30 cellular contexts compared by ENCODE assay signal in the genomic region with DNA sequence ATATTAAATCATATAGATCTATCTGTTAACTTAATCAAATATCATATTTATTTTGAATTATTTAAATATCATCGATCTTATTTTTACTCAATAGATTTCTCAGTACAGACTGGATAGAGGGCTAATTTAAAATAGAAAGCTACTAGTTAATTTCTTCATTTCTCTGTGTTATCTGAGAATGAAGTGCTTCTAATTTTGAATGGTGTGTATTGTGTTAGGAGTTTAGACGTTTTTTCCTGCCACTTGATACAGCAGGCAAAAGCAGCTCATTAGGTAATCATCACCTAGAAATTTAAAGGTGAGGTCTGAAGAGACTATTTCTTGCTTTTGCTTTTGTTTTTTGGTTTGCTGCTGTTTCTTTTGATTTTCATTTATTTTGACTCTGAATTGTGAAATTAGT.
"Had no signal": no experiment of that assay in that cellular context is flagged by ENCODE, and none has a peak within 500 bp of the region (broad histone marks: within the 10 kb centered on the region; RNA-seq: fewer than 3 reads in every experiment).

No MANE protein-coding gene starts in this region.

- H3K9me3 Mint-ChIP-seq: activated CD4-positive, alpha-beta T cell treated with anti-CD3 and anti-CD28 coated beads, Interleukin-2, amount 10 ng/mL, durations not matched to agents 24 days and 14 days; activated naive CD8-positive, alpha-beta T cell treated with anti-CD3 and anti-CD28 coated beads, Interleukin-2, amount 10 ng/mL, durations not matched to agents 7 days and 5 days; activated T-helper 1 cell treated with anti-CD3 and anti-CD28 coated beads, Interleukin-12 subunit alpha, Interleukin-12 subunit beta, Interleukin-2, Interleukin-4 antibody, amounts not matched to agents 30 ng/mL and 10 ng/mL and 1 ng/mL, durations not matched to agents 14 hours and 24 hours and 36 hours; activated T-helper 2 cell treated with anti-CD3 and anti-CD28 coated beads, Interferon-gamma antibody, Interleukin-2, Interleukin-4, amounts not matched to agents 10 μg/mL and 5 μg/mL and 100 μg/mL, durations not matched to agents 14 hours and 24 hours and 36 hours; central memory CD8-positive, alpha-beta T cell; dendritic cell treated with granulocyte-macrophage colony-stimulating factor and Interleukin-4, amounts not matched to agents 40 ng/mL and 50 ng/mL, for 4 days had no signal

- H3K4me1 ChIP-seq: ascending aorta, breast epithelium, esophagus squamous epithelium, gastroesophageal sphincter had no signal

- H3K4me3 Mint-ChIP-seq: activated CD4-positive, alpha-beta memory T cell treated with anti-CD3 and anti-CD28 coated beads for 36 hours; activated CD4-positive, alpha-beta T cell treated with anti-CD3 and anti-CD28 coated beads for 36 hours; activated CD4-positive, alpha-beta T cell treated with anti-CD3 and anti-CD28 coated beads, Interleukin-2, amount 10 ng/mL, durations not matched to agents 24 days and 14 days; activated CD8-positive, alpha-beta memory T cell treated with anti-CD3 and anti-CD28 coated beads, Interleukin-2, amount 10 ng/mL, durations not matched to agents 7 days and 5 days; activated CD8-positive, alpha-beta T cell treated with anti-CD3 and anti-CD28 coated beads, Interleukin-2, amount 10 ng/mL, durations not matched to agents 7 days and 5 days; activated naive CD4-positive, alpha-beta T cell treated with anti-CD3 and anti-CD28 coated beads for 36 hours; activated naive CD8-positive, alpha-beta T cell treated with anti-CD3 and anti-CD28 coated beads, Interleukin-2, amount 10 ng/mL, durations not matched to agents 7 days and 5 days; activated T-helper 1 cell treated with anti-CD3 and anti-CD28 coated beads, Interleukin-12 subunit alpha, Interleukin-12 subunit beta, Interleukin-2, Interleukin-4 antibody, amounts not matched to agents 30 ng/mL and 10 ng/mL and 1 ng/mL, durations not matched to agents 14 hours and 24 hours and 36 hours; brain; central memory CD8-positive, alpha-beta T cell; dendritic cell treated with granulocyte-macrophage colony-stimulating factor and Interleukin-4, amounts not matched to agents 40 ng/mL and 50 ng/mL, for 4 days had no signal

- H3K27ac Mint-ChIP-seq: activated CD4-positive, alpha-beta memory T cell treated with anti-CD3 and anti-CD28 coated beads for 36 hours; activated CD4-positive, alpha-beta T cell treated with anti-CD3 and anti-CD28 coated beads for 36 hours; activated CD4-positive, alpha-beta T cell treated with anti-CD3 and anti-CD28 coated beads, Interleukin-2, amount 10 ng/mL, durations not matched to agents 24 days and 14 days; activated CD8-positive, alpha-beta memory T cell treated with anti-CD3 and anti-CD28 coated beads, Interleukin-2, amount 10 ng/mL, durations not matched to agents 7 days and 5 days; activated CD8-positive, alpha-beta T cell treated with anti-CD3 and anti-CD28 coated beads, Interleukin-2, amount 10 ng/mL, durations not matched to agents 7 days and 5 days; activated naive CD4-positive, alpha-beta T cell treated with anti-CD3 and anti-CD28 coated beads for 36 hours; activated naive CD4-positive, alpha-beta T cell treated with anti-CD3 and anti-CD28 coated beads, Interleukin-2, amount 50 U/mL, for 72 hours; activated naive CD8-positive, alpha-beta T cell treated with anti-CD3 and anti-CD28 coated beads, Interleukin-2, amount 10 ng/mL, durations not matched to agents 7 days and 5 days; activated T-helper 1 cell treated with anti-CD3 and anti-CD28 coated beads, Interleukin-12 subunit alpha, Interleukin-12 subunit beta, Interleukin-2, Interleukin-4 antibody, amounts not matched to agents 30 ng/mL and 10 ng/mL and 1 ng/mL, durations not matched to agents 14 hours and 24 hours and 36 hours; activated T-helper 2 cell treated with anti-CD3 and anti-CD28 coated beads, Interferon-gamma antibody, Interleukin-2, Interleukin-4, amounts not matched to agents 10 μg/mL and 5 μg/mL and 100 μg/mL, durations not matched to agents 14 hours and 24 hours and 36 hours; brain; dendritic cell treated with granulocyte-macrophage colony-stimulating factor and Interleukin-4, amounts not matched to agents 40 ng/mL and 50 ng/mL, for 4 days had no signal

- H3K4me1 Mint-ChIP-seq: activated CD4-positive, alpha-beta T cell treated with anti-CD3 and anti-CD28 coated beads for 36 hours; activated CD4-positive, alpha-beta T cell treated with anti-CD3 and anti-CD28 coated beads, Interleukin-2, amount 10 ng/mL, durations not matched to agents 24 days and 14 days; activated CD8-positive, alpha-beta memory T cell treated with anti-CD3 and anti-CD28 coated beads, Interleukin-2, amount 10 ng/mL, durations not matched to agents 7 days and 5 days; activated naive CD8-positive, alpha-beta T cell treated with anti-CD3 and anti-CD28 coated beads, Interleukin-2, amount 10 ng/mL, durations not matched to agents 7 days and 5 days; central memory CD8-positive, alpha-beta T cell had no signal

- H3K36me3 Mint-ChIP-seq: activated CD4-positive, alpha-beta memory T cell treated with anti-CD3 and anti-CD28 coated beads for 36 hours; activated CD8-positive, alpha-beta memory T cell treated with anti-CD3 and anti-CD28 coated beads, Interleukin-2, amount 10 ng/mL, durations not matched to agents 7 days and 5 days; activated naive CD4-positive, alpha-beta T cell treated with anti-CD3 and anti-CD28 coated beads, Interleukin-2, amount 50 U/mL, for 72 hours; activated naive CD8-positive, alpha-beta T cell treated with anti-CD3 and anti-CD28 coated beads, Interleukin-2, amount 10 ng/mL, durations not matched to agents 7 days and 5 days; brain had no signal

- H3K27me3 ChIP-seq: ascending aorta, breast epithelium, cardiac muscle cell, esophagus squamous epithelium had no signal

- H3K27ac ChIP-seq: ascending aorta, cardiac muscle cell, coronary artery, dorsolateral prefrontal cortex, esophagus squamous epithelium, gastroesophageal sphincter had no signal

- DNase-seq: activated CD4-positive, alpha-beta memory T cell treated with anti-CD3 and anti-CD28 coated beads for 36 hours; activated CD4-positive, alpha-beta T cell treated with anti-CD3 and anti-CD28 coated beads for 36 hours; activated CD4-positive, alpha-beta T cell treated with anti-CD3 and anti-CD28 coated beads, Interleukin-2, amount 10 ng/mL, durations not matched to agents 24 days and 14 days; activated CD4-positive, CD25-positive, alpha-beta regulatory T cell; activated CD4-positive, CD25-positive, alpha-beta regulatory T cell treated with anti-CD3 and anti-CD28 coated beads, Interleukin-2, amount 50 U/mL, for 72 hours; activated CD8-positive, alpha-beta memory T cell treated with anti-CD3 and anti-CD28 coated beads, Interleukin-2, amount 10 ng/mL, durations not matched to agents 7 days and 5 days; activated CD8-positive, alpha-beta memory T cell treated with anti-CD3 and anti-CD28 coated beads, Interleukin-2, amount 50 U/mL, for 4 hours; activated CD8-positive, alpha-beta T cell treated with anti-CD3 and anti-CD28 coated beads, Interleukin-2, amount 10 ng/mL, durations not matched to agents 7 days and 5 days; activated effector memory CD4-positive, alpha-beta T cell treated with anti-CD3 and anti-CD28 coated beads, Interleukin-2, amount 50 U/mL, for 16 hours; activated naive CD4-positive, alpha-beta T cell treated with anti-CD3 and anti-CD28 coated beads for 36 hours; activated naive CD8-positive, alpha-beta T cell treated with anti-CD3 and anti-CD28 coated beads, Interleukin-2, amount 10 ng/mL, durations not matched to agents 7 days and 5 days; activated T-cell treated with anti-CD3 and anti-CD28 coated beads, Interleukin-2, amount 50 U/mL, for 1 hour; activated T-cell treated with anti-CD3 and anti-CD28 coated beads, Interleukin-2, amount 50 U/mL, for 48 hours; dorsolateral prefrontal cortex; effector memory CD4-positive, alpha-beta T cell; erythroblast; esophagus squamous epithelium; foreskin melanocyte; T-helper 2 cell had no signal

- H3K4me3 ChIP-seq: ascending aorta, breast epithelium, cardiac muscle cell, coronary artery, dorsolateral prefrontal cortex, esophagus squamous epithelium, gastroesophageal sphincter had no signal

- ATAC-seq: activated CD4-positive, alpha-beta T cell treated with anti-CD3 and anti-CD28 coated beads for 36 hours; activated CD8-positive, alpha-beta memory T cell treated with anti-CD3 and anti-CD28 coated beads, Interleukin-2, amount 10 ng/mL, durations not matched to agents 7 days and 5 days; activated CD8-positive, alpha-beta T cell treated with anti-CD3 and anti-CD28 coated beads, Interleukin-2, amount 10 ng/mL, durations not matched to agents 7 days and 5 days; activated naive CD4-positive, alpha-beta T cell treated with anti-CD3 and anti-CD28 coated beads, Interleukin-2, amount 50 U/mL, for 72 hours; gastroesophageal sphincter had no signal

- H3K9me3 ChIP-seq: ascending aorta, breast epithelium, esophagus squamous epithelium, gastroesophageal sphincter had no signal

- H3K27me3 Mint-ChIP-seq: activated CD4-positive, alpha-beta memory T cell treated with anti-CD3 and anti-CD28 coated beads for 36 hours; activated CD4-positive, alpha-beta T cell treated with anti-CD3 and anti-CD28 coated beads for 36 hours; activated CD4-positive, alpha-beta T cell treated with anti-CD3 and anti-CD28 coated beads, Interleukin-2, amount 10 ng/mL, durations not matched to agents 24 days and 14 days; activated CD8-positive, alpha-beta memory T cell treated with anti-CD3 and anti-CD28 coated beads, Interleukin-2, amount 10 ng/mL, durations not matched to agents 7 days and 5 days; activated naive CD8-positive, alpha-beta T cell treated with anti-CD3 and anti-CD28 coated beads, Interleukin-2, amount 10 ng/mL, durations not matched to agents 7 days and 5 days; brain; central memory CD8-positive, alpha-beta T cell; dendritic cell treated with granulocyte-macrophage colony-stimulating factor and Interleukin-4, amounts not matched to agents 40 ng/mL and 50 ng/mL, for 4 days had no signal

- H3K36me3 ChIP-seq: ascending aorta, breast epithelium, cardiac muscle cell, esophagus squamous epithelium, gastroesophageal sphincter had no signal
